19 cellular contexts compared by ENCODE assay signal in genomic region chr18:23968638-23969037, GRCh38.
"Had no signal": no experiment of that assay in that cellular context is flagged by ENCODE, and none has a peak within 500 bp of the region (broad histone marks: within the 10 kb centered on the region; RNA-seq: fewer than 3 reads in every experiment).

No MANE protein-coding gene starts in this region.

- DNase-seq: activated CD4-positive, alpha-beta T cell treated with anti-CD3 and anti-CD28 coated beads for 48 hours; activated CD8-positive, alpha-beta T cell treated with anti-CD3 and anti-CD28 coated beads for 36 hours; activated effector memory CD4-positive, alpha-beta T cell treated with anti-CD3 and anti-CD28 coated beads, Interleukin-2, amount 50 U/mL, for 16 hours; activated T-cell treated with anti-CD3 and anti-CD28 coated beads, Interleukin-2, amount 50 U/mL, for 4 hours; amygdala; cortex of kidney; effector CD8-positive, alpha-beta T cell; foreskin keratinocyte; glutamatergic neuron; ovary; sigmoid colon; spleen; stimulated activated naive B cell treated with anti-CD40 and anti-IgM and Interleukin-4, amounts not matched to agents 10 μg/mL and 1 μg/mL and 100 μg/mL, for 72 hours; T-helper 2 cell; thyroid gland had no signal

- H3K36me3 Mint-ChIP-seq: brain, neural progenitor cell had no signal

- H3K9me3 ChIP-seq: ovary, sigmoid colon, spleen, thyroid gland had no signal

- H3K36me3 ChIP-seq: neural progenitor cell, ovary, sigmoid colon, spleen, thyroid gland had no signal

- H3K27me3 ChIP-seq: foreskin keratinocyte, neural progenitor cell, ovary, sigmoid colon, spleen, thyroid gland had no signal

- H3K4me3 Mint-ChIP-seq: activated CD8-positive, alpha-beta T cell treated with anti-CD3 and anti-CD28 coated beads for 36 hours; brain; neural progenitor cell had no signal

- H3K27me3 Mint-ChIP-seq: activated CD8-positive, alpha-beta T cell treated with anti-CD3 and anti-CD28 coated beads for 36 hours; central memory CD8-positive, alpha-beta T cell; stimulated activated naive B cell treated with anti-CD40 and anti-IgM and Interleukin-4, amounts not matched to agents 10 μg/mL and 1 μg/mL and 100 μg/mL, for 72 hours had no signal

- ATAC-seq: activated CD8-positive, alpha-beta T cell treated with anti-CD3 and anti-CD28 coated beads for 36 hours; activated naive CD4-positive, alpha-beta T cell treated with anti-CD3 and anti-CD28 coated beads, Interleukin-2, amount 50 U/mL, for 72 hours; activated T-cell treated with anti-CD3 and anti-CD28 coated beads, Interleukin-2, amount 50 U/mL, for 4 hours; foreskin keratinocyte; stimulated activated naive B cell treated with anti-CD40 and anti-IgM and Interleukin-4, amounts not matched to agents 10 μg/mL and 1 μg/mL and 100 μg/mL, for 72 hours had no signal

- H3K27ac ChIP-seq: foreskin keratinocyte, neural progenitor cell, ovary, sigmoid colon, thyroid gland had no signal

- H3K9me3 Mint-ChIP-seq: activated CD8-positive, alpha-beta T cell treated with anti-CD3 and anti-CD28 coated beads for 36 hours; brain; central memory CD8-positive, alpha-beta T cell had no signal

- H3K4me3 ChIP-seq: neural progenitor cell, ovary, sigmoid colon, spleen, thyroid gland had no signal

- H3K27ac Mint-ChIP-seq: activated naive CD4-positive, alpha-beta T cell treated with anti-CD3 and anti-CD28 coated beads, Interleukin-2, amount 50 U/mL, for 72 hours; neural progenitor cell had no signal
